ENCODE assay signal across 9 cellular contexts in genomic region chr2:393711-394696, GRCh38.
DNase-seq lines count a peak whose midpoint lies in the region; ATAC-seq, FAIRE-seq and TF ChIP-seq lines count a peak whose summit lies in the region.
"Had no signal": no experiment of that assay in that cellular context is flagged by ENCODE, and none has a peak within 500 bp of the region (broad histone marks: within the 10 kb centered on the region; RNA-seq: fewer than 3 reads in every experiment).

No MANE protein-coding gene starts in this region.

- ATAC-seq in GM19455 (IDR thresholded peaks at IDR 0.05; ENCODE audit: unreplicated experiment) (no peak), gastrocnemius medialis (no peak)

- peaks cover 19% of the 10 kb centered on the region for H3K4me1 Mint-ChIP-seq in T-helper 2 cell treated with Interferon-gamma antibody and Interleukin-4, amounts not matched to agents 5 μg/mL and 100 μg/mL, for 36 hours (ENCODE audit: low read depth)
- peaks cover 41% of the 10 kb centered on the region for H3K4me1 Mint-ChIP-seq in neural crest cell

- H3K36me3 ChIP-seq in gastrocnemius medialis = no peaks in the 10 kb centered on the region

- DNase-seq in G401 (ENCODE audit: low spot score) = peak; percentile 23
- peak; percentile 78 for DNase-seq in HTR-8/SVneo (ENCODE audit: insufficient read length, low spot score)
- DNase-seq in T-helper 2 cell treated with Interferon-gamma antibody and Interleukin-4, amounts not matched to agents 5 μg/mL and 100 μg/mL, for 36 hours (ENCODE audit: low spot score) = peak; percentile 68
- peak; percentile 65 for DNase-seq in astrocyte of the spinal cord (ENCODE audit: low read depth, low spot score)
- DNase-seq in neural crest cell (ENCODE audit: low read depth, low spot score) = peak; percentile 49
- DNase-seq in HuH-7.5 (ENCODE audit: low spot score) = no peak
- no peak for DNase-seq in gastrocnemius medialis

- H3K27ac ChIP-seq in gastrocnemius medialis = no peak overlapping the region
- H3K27ac ChIP-seq: HL-60 had no signal

- peak overlapping the region; percentile 88 for H3K27ac Mint-ChIP-seq in T-helper 2 cell treated with Interferon-gamma antibody and Interleukin-4, amounts not matched to agents 5 μg/mL and 100 μg/mL, for 36 hours
- H3K27ac Mint-ChIP-seq in neural crest cell (ENCODE audit: unreplicated experiment) = peak overlapping the region; percentile 52

- TF ChIP-seq CTCF in astrocyte of the spinal cord (IDR thresholded peaks at IDR 0.05; ENCODE audit: low read depth, low read length) (no peak), neural crest cell (conservative IDR thresholded peaks at IDR 0.05) (no peak), gastrocnemius medialis (IDR thresholded peaks at IDR 0.05 in 4 of 5, conservative IDR thresholded peaks at IDR 0.05 in 1 of 5) (no peak)

- no peaks in the 10 kb centered on the region for H3K27me3 Mint-ChIP-seq in T-helper 2 cell treated with Interferon-gamma antibody and Interleukin-4, amounts not matched to agents 5 μg/mL and 100 μg/mL, for 36 hours (ENCODE audit: low read depth)
- no peaks in the 10 kb centered on the region for H3K27me3 Mint-ChIP-seq in neural crest cell (ENCODE audit: low read depth)

- H3K9me3 Mint-ChIP-seq in T-helper 2 cell treated with Interferon-gamma antibody and Interleukin-4, amounts not matched to agents 5 μg/mL and 100 μg/mL, for 36 hours = peaks cover 2% of the 10 kb centered on the region
- no peaks in the 10 kb centered on the region for H3K9me3 Mint-ChIP-seq in neural crest cell

- intact Hi-C loops in gastrocnemius medialis (cut with DNase I; ENCODE audit: low total_unique reads) = no loop called here

- peaks cover 4% of the 10 kb centered on the region for H3K36me3 Mint-ChIP-seq in T-helper 2 cell treated with Interferon-gamma antibody and Interleukin-4, amounts not matched to agents 5 μg/mL and 100 μg/mL, for 36 hours (ENCODE audit: low read depth)
- no peaks in the 10 kb centered on the region for H3K36me3 Mint-ChIP-seq in neural crest cell (ENCODE audit: low read depth)

- in situ Hi-C loops in G401 (cut with HindIII; ENCODE audit: low sequenced_read_pairs) = no loop called here
- in situ Hi-C loops in astrocyte of the spinal cord (cut with HindIII; ENCODE audit: low sequenced_read_pairs) = no loop called here
- in situ Hi-C loops in gastrocnemius medialis (cut with MboI; ENCODE audit: low sequenced_read_pairs in 4 of 4) = no loop called here

- no peak overlapping the region for H3K4me3 ChIP-seq in astrocyte of the spinal cord (ENCODE audit: low read depth, low read length)
- H3K4me3 ChIP-seq in gastrocnemius medialis = no peak overlapping the region

- H3K27me3 ChIP-seq in gastrocnemius medialis = no peaks in the 10 kb centered on the region

- H3K9me3 ChIP-seq in gastrocnemius medialis = no peaks in the 10 kb centered on the region

- FAIRE-seq in HTR-8/SVneo (lab: Jason Lieb, UNC) = peak; percentile 42

- no peaks in the 10 kb centered on the region for H3K4me1 ChIP-seq in gastrocnemius medialis

- no peak for TF ChIP-seq POLR2A in gastrocnemius medialis (IDR thresholded peaks at IDR 0.05)

- H3K4me3 Mint-ChIP-seq in T-helper 2 cell treated with Interferon-gamma antibody and Interleukin-4, amounts not matched to agents 5 μg/mL and 100 μg/mL, for 36 hours = peak overlapping the region; percentile 89
- peak overlapping the region; percentile 62 for H3K4me3 Mint-ChIP-seq in neural crest cell

Comparison
In these comparisons a context has a peak if more than half of its experiments do, and no peak if none do; other contexts are left out.
1. DNase-seq: peak in G401 (single experiment), HTR-8/SVneo (single experiment), T-helper 2 cell treated with Interferon-gamma antibody and Interleukin-4, amounts not matched to agents 5 μg/mL and 100 μg/mL, for 36 hours (single experiment), astrocyte of the spinal cord (single experiment) and neural crest cell (single experiment); none in HuH-7.5 (single experiment) and gastrocnemius medialis (0 of 2).